1 cellular context compared by ENCODE assay signal in genomic region chr3:36678216-36679013, GRCh38.
TF ChIP-seq lines count a peak whose summit lies in the region.

No MANE protein-coding gene starts in this region.

TF ChIP-seq in SK-N-SH treated with all-trans-retinoic acid at 6 μM for 48 hours, 23 proteins besides CTCF, POLR2A, EP300 and RAD21 (continued from another document):
- TF ChIP-seq ARNTL (CRISPR knock-in tag; IDR thresholded peaks at IDR 0.05; ENCODE audit: borderline replicate concordance, low read depth): no peak
- TF ChIP-seq GLIS3 (CRISPR knock-in tag; IDR thresholded peaks at IDR 0.05): no peak
- no peak for TF ChIP-seq OSR1 (CRISPR knock-in tag; IDR thresholded peaks at IDR 0.05)
- no peak for TF ChIP-seq TSHZ2 (CRISPR knock-in tag; IDR thresholded peaks at IDR 0.05)
- no peak for TF ChIP-seq ZNF565 (CRISPR knock-in tag; conservative IDR thresholded peaks at IDR 0.05; ENCODE audit: low read depth)
- TF ChIP-seq TCF4 (CRISPR knock-in tag; IDR thresholded peaks at IDR 0.05; ENCODE audit: borderline replicate concordance): no peak
